ENCODE assay signal across 23 cellular contexts in the genomic region with DNA sequence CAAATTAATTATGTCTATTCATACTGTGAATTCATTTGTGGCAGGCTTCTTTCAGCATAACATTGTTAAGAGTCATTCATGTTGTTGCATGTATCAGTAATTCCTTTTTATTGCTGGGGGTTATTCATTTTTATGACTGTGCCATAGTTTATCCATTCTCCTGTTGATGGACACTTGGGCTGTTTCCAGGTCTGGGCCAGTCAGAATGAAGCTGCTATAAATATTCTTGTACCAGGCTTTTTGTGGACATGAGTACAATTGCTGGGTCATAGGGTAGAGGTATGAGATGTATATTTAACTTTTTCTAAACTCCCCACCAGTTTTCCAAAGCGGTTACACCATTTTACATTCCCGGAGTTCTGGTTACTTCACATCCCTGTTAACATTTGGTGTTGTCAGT. TPM values are rescaled to one million over a fixed set of nuclear protein-coding genes. Genes with fewer than 3 reads are reported as not detected.
"Had no signal": no experiment of that assay in that cellular context is flagged by ENCODE, and none has a peak within 500 bp of the region (broad histone marks: within the 10 kb centered on the region; RNA-seq: fewer than 3 reads in every experiment).

No MANE protein-coding gene starts in this region.

- H3K4me3 ChIP-seq: smooth muscle cell, suprapubic skin had no signal

- H3K9me3 Mint-ChIP-seq: activated CD4-positive, alpha-beta memory T cell treated with anti-CD3 and anti-CD28 coated beads for 36 hours; dendritic cell treated with granulocyte-macrophage colony-stimulating factor and Interleukin-4, amounts not matched to agents 40 ng/mL and 50 ng/mL, for 4 days; nephron; type B pancreatic cell had no signal

- H3K27ac ChIP-seq: brain microvascular endothelial cell, suprapubic skin, WERI-Rb-1 had no signal

- H3K27me3 ChIP-seq: brain microvascular endothelial cell, suprapubic skin had no signal

- H3K27ac Mint-ChIP-seq: activated CD8-positive, alpha-beta memory T cell treated with anti-CD3 and anti-CD28 coated beads, Interleukin-2, amount 10 ng/mL, durations not matched to agents 7 days and 5 days; dendritic cell treated with granulocyte-macrophage colony-stimulating factor and Interleukin-4, amounts not matched to agents 40 ng/mL and 50 ng/mL, for 4 days; nephron; type B pancreatic cell had no signal

- H3K4me1 ChIP-seq: suprapubic skin had no signal

- ATAC-seq: activated CD4-positive, alpha-beta T cell treated with anti-CD3 and anti-CD28 coated beads for 36 hours; activated CD8-positive, alpha-beta memory T cell treated with anti-CD3 and anti-CD28 coated beads, Interleukin-2, amount 10 ng/mL, durations not matched to agents 7 days and 5 days had no signal

- H3K27me3 Mint-ChIP-seq: activated CD4-positive, alpha-beta memory T cell treated with anti-CD3 and anti-CD28 coated beads for 36 hours; activated CD4-positive, alpha-beta T cell treated with anti-CD3 and anti-CD28 coated beads for 36 hours; activated CD8-positive, alpha-beta memory T cell treated with anti-CD3 and anti-CD28 coated beads, Interleukin-2, amount 10 ng/mL, durations not matched to agents 7 days and 5 days; dendritic cell treated with granulocyte-macrophage colony-stimulating factor and Interleukin-4, amounts not matched to agents 40 ng/mL and 50 ng/mL, for 4 days; type B pancreatic cell had no signal

- FAIRE-seq: kidney had no signal

- DNase-seq: activated CD4-positive, alpha-beta memory T cell treated with anti-CD3 and anti-CD28 coated beads for 36 hours; activated CD4-positive, alpha-beta T cell treated with anti-CD3 and anti-CD28 coated beads for 36 hours; activated CD8-positive, alpha-beta memory T cell treated with anti-CD3 and anti-CD28 coated beads, Interleukin-2, amount 10 ng/mL, durations not matched to agents 7 days and 5 days; anterior cingulate cortex; brain microvascular endothelial cell; cerebellar nuclear complex; hypothalamus; kidney; mesenchymal stem cell; nucleus accumbens; SK-N-SH; stimulated activated CD4-positive, alpha-beta T cell treated with anti-CD3 and anti-CD28 coated beads, Interleukin-4, amount 100 ng/mL, for 4 hours; stimulated activated CD8-positive, alpha-beta memory T cell treated with anti-CD3 and anti-CD28 coated beads, Interleukin-4, amount 100 ng/mL, for 48 hours; stimulated activated naive CD4-positive, alpha-beta T cell treated with Interleukin-2 at 50 U/mL for 16 hours; T-helper 1 cell; WERI-Rb-1 had no signal

- H3K4me3 Mint-ChIP-seq: activated CD4-positive, alpha-beta memory T cell treated with anti-CD3 and anti-CD28 coated beads for 36 hours; activated CD4-positive, alpha-beta T cell treated with anti-CD3 and anti-CD28 coated beads for 36 hours; activated CD8-positive, alpha-beta memory T cell treated with anti-CD3 and anti-CD28 coated beads, Interleukin-2, amount 10 ng/mL, durations not matched to agents 7 days and 5 days; dendritic cell treated with granulocyte-macrophage colony-stimulating factor and Interleukin-4, amounts not matched to agents 40 ng/mL and 50 ng/mL, for 4 days; nephron; type B pancreatic cell had no signal

- H3K9me3 ChIP-seq: SK-N-SH, suprapubic skin had no signal

- H3K4me1 Mint-ChIP-seq: activated CD4-positive, alpha-beta T cell treated with anti-CD3 and anti-CD28 coated beads for 36 hours; nephron had no signal

RNA-seq across cellular contexts. Expression of a gene that starts 14.1 kb away (rescaled TPM):
- total RNA-seq: activated CD8-positive, alpha-beta memory T cell treated with anti-CD3 and anti-CD28 coated beads, Interleukin-2, amount 10 ng/mL, durations not matched to agents 7 days and 5 days; liver; posterior vena cava had no signal
- polyA plus RNA-seq: SK-N-SH had no signal
